ENCODE assay signal across 29 cellular contexts in the genomic region with DNA sequence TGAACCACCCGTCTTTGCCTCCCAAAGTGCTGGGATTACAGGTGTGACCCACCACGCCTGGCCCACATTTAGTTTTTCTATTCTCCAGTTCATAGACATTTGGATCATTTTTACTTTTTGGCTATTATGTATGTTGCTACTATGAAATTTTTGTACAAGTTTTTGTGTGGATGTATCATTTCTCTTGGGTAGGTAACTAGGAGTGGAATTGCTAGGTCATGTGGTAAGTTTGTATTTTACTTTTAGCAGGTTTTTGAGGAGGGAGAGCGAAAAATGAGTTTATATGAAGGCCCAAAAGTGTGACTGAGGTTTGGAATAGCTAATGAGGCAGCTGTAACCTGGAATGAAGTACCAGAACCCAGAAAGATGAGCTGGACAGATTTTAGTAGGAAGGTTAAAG.
"Had no signal": no experiment of that assay in that cellular context is flagged by ENCODE, and none has a peak within 500 bp of the region (broad histone marks: within the 10 kb centered on the region; RNA-seq: fewer than 3 reads in every experiment).

No MANE protein-coding gene starts in this region.

- H3K36me3 ChIP-seq: gastrocnemius medialis, ovary, sigmoid colon, tibial artery had no signal

- H3K27ac Mint-ChIP-seq: endodermal cell; mesothelial cell of epicardium; nephron progenitor cell; stimulated activated effector memory CD8-positive, alpha-beta T cell treated with anti-CD3 and anti-CD28 coated beads, Interleukin-12 subunit alpha, Interleukin-12 subunit beta, amount 100 ng/mL, for 72 hours; type B pancreatic cell had no signal

- H3K27me3 ChIP-seq: gastrocnemius medialis, ovary, sigmoid colon, testis, tibial artery had no signal

- DNase-seq: effector CD8-positive, alpha-beta T cell; endodermal cell; foreskin fibroblast; gastrocnemius medialis; head of caudate nucleus; kidney; mesenchymal stem cell; mucosa of descending colon; naive B cell; nephron progenitor cell; occipital lobe; ovary; posterior cingulate gyrus; psoas muscle; right cardiac atrium; sigmoid colon; stimulated activated CD4-positive, alpha-beta T cell treated with anti-CD3 and anti-CD28 coated beads, Interleukin-2, amount 100 ng/mL, for 24 hours; stimulated activated CD4-positive, alpha-beta T cell treated with anti-CD3 and anti-CD28 coated beads, Interleukin-4, amount 100 ng/mL, for 24 hours; stimulated activated naive CD4-positive, alpha-beta T cell treated with Interleukin-2 at 50 U/mL for 16 hours; substantia nigra; testis; tibial artery had no signal

- H3K27ac ChIP-seq: epithelial cell of prostate, gastrocnemius medialis, ovary, psoas muscle, testis, tibial artery had no signal

- H3K4me3 Mint-ChIP-seq: endodermal cell; mesothelial cell of epicardium; nephron progenitor cell; stimulated activated effector memory CD8-positive, alpha-beta T cell treated with anti-CD3 and anti-CD28 coated beads, Interleukin-12 subunit alpha, Interleukin-12 subunit beta, amount 100 ng/mL, for 72 hours; type B pancreatic cell had no signal

- H3K9me3 ChIP-seq: gastrocnemius medialis, mucosa of descending colon, ovary, psoas muscle, sigmoid colon, testis, tibial artery had no signal

- H3K9me3 Mint-ChIP-seq: endodermal cell; naive B cell; nephron progenitor cell; stimulated activated effector memory CD8-positive, alpha-beta T cell treated with anti-CD3 and anti-CD28 coated beads, Interleukin-12 subunit alpha, Interleukin-12 subunit beta, amount 100 ng/mL, for 72 hours; type B pancreatic cell had no signal

- H3K27me3 Mint-ChIP-seq: naive B cell, type B pancreatic cell had no signal

- FAIRE-seq: colon, kidney had no signal

- ATAC-seq: esophagus mucosa; gastrocnemius medialis; left lobe of liver; mucosa of descending colon; psoas muscle; right cardiac atrium; stimulated activated effector memory CD8-positive, alpha-beta T cell treated with anti-CD3 and anti-CD28 coated beads, Interleukin-12 subunit alpha, Interleukin-12 subunit beta, amount 100 ng/mL, for 72 hours had no signal

- H3K36me3 Mint-ChIP-seq: mesothelial cell of epicardium, naive B cell, type B pancreatic cell had no signal

- H3K4me3 ChIP-seq: gastrocnemius medialis, mucosa of descending colon, ovary, psoas muscle, sigmoid colon, testis, tibial artery had no signal
